1 cellular context compared by ENCODE assay signal in genomic region chr19:18364826-18365528, GRCh38.
TF ChIP-seq lines count a peak whose summit lies in the region.

No MANE protein-coding gene starts in this region.

TF ChIP-seq in HEK293, 187 proteins besides CTCF, POLR2A, EP300 and RAD21 (continued from another document and continues in another):
- TF ChIP-seq ZNF518A (tag by site-specific recombination; conservative IDR thresholded peaks at IDR 0.05; ENCODE audit: low read depth) (peak; percentile 60; the same call in 1 of the 2 replicates), ZNF837 (tag by site-specific recombination; IDR thresholded peaks at IDR 0.05) (no peak), ZNF670 (tag by site-specific recombination; IDR thresholded peaks at IDR 0.05; ENCODE audit: low read depth) (no peak), ATF2 (tag by site-specific recombination; IDR thresholded peaks at IDR 0.05; ENCODE audit: low read depth) (peak; percentile 99), ZNF692 (tag by site-specific recombination; IDR thresholded peaks at IDR 0.05) (peak; percentile 93), ZNF768 (tag by site-specific recombination; IDR thresholded peaks at IDR 0.05) (no peak), ZNF211 (tag by site-specific recombination; IDR thresholded peaks at IDR 0.05; ENCODE audit: low read depth) (no peak), ZNF639 (tag by site-specific recombination; IDR thresholded peaks at IDR 0.05) (peak; percentile 96), ZBTB17 (tag by site-specific recombination; IDR thresholded peaks at IDR 0.05) (peak; percentile 93), HOXC10 (CRISPR knock-in tag; IDR thresholded peaks at IDR 0.05) (no peak), ZNF366 (tag by site-specific recombination; conservative IDR thresholded peaks at IDR 0.05) (peak; percentile 96), RBAK (tag by site-specific recombination; IDR thresholded peaks at IDR 0.05) (no peak), ELK4 (IDR thresholded peaks at IDR 0.05; ENCODE audit: borderline replicate concordance, low read depth, low read length) (no peak), ZNF132 (tag by site-specific recombination; IDR thresholded peaks at IDR 0.05; ENCODE audit: borderline replicate concordance) (no peak), MZF1 (tag by site-specific recombination; IDR thresholded peaks at IDR 0.05; ENCODE audit: borderline replicate concordance) (peak; percentile 67), ZNF324 (tag by site-specific recombination; IDR thresholded peaks at IDR 0.05) (peak; percentile 84), YY1 (tag by site-specific recombination; IDR thresholded peaks at IDR 0.05) (no peak), BCL6B (tag by site-specific recombination; IDR thresholded peaks at IDR 0.05) (peak; percentile 59; the same call in 1 of the 2 replicates), ZNF488 (tag by site-specific recombination; IDR thresholded peaks at IDR 0.05) (peak; percentile 44; the same call in 1 of the 2 replicates), ZBTB48 (tag by site-specific recombination; IDR thresholded peaks at IDR 0.05) (peak; percentile 69), ZBTB7A (tag by site-specific recombination; IDR thresholded peaks at IDR 0.05; ENCODE audit: low read depth) (no peak), ZBTB10 (tag by site-specific recombination; IDR thresholded peaks at IDR 0.05) (peak; percentile 80), ZBTB20 (tag by site-specific recombination; IDR thresholded peaks at IDR 0.05) (0 out of 2 replicates have a peak, but pooled peaks have one; percentile 45), ZNF341 (tag by site-specific recombination; IDR thresholded peaks at IDR 0.05; ENCODE audit: low read depth) (peak; percentile 39; the same call in 1 of the 2 replicates), ZNF514 (tag by site-specific recombination; IDR thresholded peaks at IDR 0.05) (no peak), ZNF155 (tag by site-specific recombination; IDR thresholded peaks at IDR 0.05) (no peak), ZNF112 (tag by site-specific recombination; IDR thresholded peaks at IDR 0.05) (no peak), ZNF560 (tag by site-specific recombination; IDR thresholded peaks at IDR 0.05; ENCODE audit: borderline replicate concordance) (no peak), ZNF645 (tag by site-specific recombination; IDR thresholded peaks at IDR 0.05) (no peak), ZNF701 (tag by site-specific recombination; IDR thresholded peaks at IDR 0.05) (no peak), KLF10 (tag by site-specific recombination; IDR thresholded peaks at IDR 0.05) (peak; percentile 89), ZNF362 (tag by site-specific recombination; IDR thresholded peaks at IDR 0.05) (no peak), ZNF629 (tag by site-specific recombination; IDR thresholded peaks at IDR 0.05) (peak; percentile 99), PRDM6 (tag by site-specific recombination; IDR thresholded peaks at IDR 0.05) (peak; percentile 83; the same call in 1 of the 2 replicates), ZNF202 (tag by site-specific recombination; IDR thresholded peaks at IDR 0.05; ENCODE audit: borderline replicate concordance) (no peak), ZNF623 (tag by site-specific recombination; IDR thresholded peaks at IDR 0.05) (peak; percentile 11; the same call in 1 of the 2 replicates), ZNF433 (tag by site-specific recombination; IDR thresholded peaks at IDR 0.05; ENCODE audit: low read depth) (no peak), PRDM1 (tag by site-specific recombination; IDR thresholded peaks at IDR 0.05) (peak; percentile 99)
